ENCODE assay signal across 29 cellular contexts in genomic region chr3:97687734-97688133, GRCh38.
DNase-seq lines count a peak whose midpoint lies in the region; ATAC-seq, FAIRE-seq and TF ChIP-seq lines count a peak whose summit lies in the region.
"Had no signal": no experiment of that assay in that cellular context is flagged by ENCODE, and none has a peak within 500 bp of the region (broad histone marks: within the 10 kb centered on the region; RNA-seq: fewer than 3 reads in every experiment).

No MANE protein-coding gene starts in this region.

- DNase-seq in bronchial epithelial cell (ENCODE audit: low read depth) = peak; percentile 41
- DNase-seq in iPS-NIHi11 (ENCODE audit: low spot score) = peak; percentile 61
- DNase-seq in urothelium cell line (ENCODE audit: low spot score) = no peak
- DNase-seq in HuH-7 (ENCODE audit: low spot score) = no peak
- DNase-seq in caudate nucleus (lab: John Stamatoyannopoulos, UW) = no peak
- DNase-seq: activated CD4-positive, alpha-beta T cell treated with anti-CD3 and anti-CD28 coated beads for 1 hour; activated CD8-positive, alpha-beta memory T cell treated with anti-CD3 and anti-CD28 coated beads for 24 hours; activated effector memory CD4-positive, alpha-beta T cell treated with anti-CD3 and anti-CD28 coated beads, Interleukin-2, amount 50 U/mL, for 16 hours; activated naive CD8-positive, alpha-beta T cell treated with anti-CD3 and anti-CD28 coated beads, Interleukin-2, amount 10 ng/mL, durations not matched to agents 7 days and 5 days; activated T-cell treated with anti-CD3 and anti-CD28 coated beads, Interleukin-2, amount 50 U/mL, for 1 hour; GM23248; naive B cell; NCI-H1105; NCI-H2029; NCI-H2227 treated with DMSO at 0.1 percent for 48 hours; NCI-H748 treated with DMSO at 0.1 percent for 48 hours; nucleus accumbens; psoas muscle; SK-N-SH; stimulated activated CD4-positive, alpha-beta T cell treated with anti-CD3 and anti-CD28 coated beads, Interleukin-15, amount 100 ng/mL, for 24 hours; stimulated activated naive B cell treated with anti-CD40 and anti-IgM and Interleukin-4, amounts not matched to agents 10 μg/mL and 1 μg/mL and 100 μg/mL, for 72 hours; T-helper 17 cell had no signal

- no peaks in the 10 kb centered on the region for H3K27me3 ChIP-seq in bronchial epithelial cell (ENCODE audit: control insufficient read depth, insufficient read depth, low read length)
- H3K27me3 ChIP-seq: dorsolateral prefrontal cortex, suprapubic skin had no signal

- FAIRE-seq in bronchial epithelial cell (lab: Jason Lieb, UNC) = no peak
- peak; percentile 52 for FAIRE-seq in urothelium cell line (lab: Jason Lieb, UNC)
- FAIRE-seq: GM12878 had no signal

- H3K4me3 ChIP-seq in bronchial epithelial cell (ENCODE audit: low read depth, low read length) = no peak overlapping the region
- H3K4me3 ChIP-seq: dorsolateral prefrontal cortex, GM12878, GM23248, psoas muscle, suprapubic skin had no signal

- H3K27ac ChIP-seq in caudate nucleus (ENCODE audit: low read depth, low read length) = no peak overlapping the region
- H3K27ac ChIP-seq: C4-2B, dorsolateral prefrontal cortex, GM23248, psoas muscle, suprapubic skin had no signal

- ATAC-seq in GM21526 (IDR thresholded peaks at IDR 0.05; ENCODE audit: low FRiP score, unreplicated experiment) = no peak
- ATAC-seq: GM12878; left lobe of liver; psoas muscle; stimulated activated naive B cell treated with anti-CD40 and anti-IgM and Interleukin-4, amounts not matched to agents 10 μg/mL and 1 μg/mL and 100 μg/mL, for 72 hours; T-helper 17 cell had no signal

- TF ChIP-seq EP300 in Ishikawa (IDR thresholded peaks at IDR 0.05; ENCODE audit: borderline replicate concordance) = peak; percentile 70; the same call in 1 of the 2 replicates

- no peaks in the 10 kb centered on the region for H3K36me3 ChIP-seq in bronchial epithelial cell (ENCODE audit: control insufficient read depth, insufficient read depth, low read length)
- H3K36me3 ChIP-seq: suprapubic skin had no signal

- TF ChIP-seq CTCF in bronchial epithelial cell (IDR thresholded peaks at IDR 0.05; ENCODE audit: insufficient read depth, low read length, severe bottlenecking) = no peak

- TF ChIP-seq RAD21 in Ishikawa (IDR thresholded peaks at IDR 0.05; ENCODE audit: low read depth) = 0 out of 2 replicates have a peak, but pooled peaks have one; percentile 6

TF ChIP-seq in Ishikawa, 13 proteins besides CTCF, POLR2A, EP300 and RAD21:
- 0 out of 2 replicates have a peak, but pooled peaks have one; percentile 27 for TF ChIP-seq YY1 (IDR thresholded peaks at IDR 0.05; ENCODE audit: low read depth)
- peak; percentile 70 for TF ChIP-seq USF1 (IDR thresholded peaks at IDR 0.05)
- TF ChIP-seq MAX (IDR thresholded peaks at IDR 0.05) = peak; percentile 71
- peak; percentile 49 for TF ChIP-seq NFIC (IDR thresholded peaks at IDR 0.05)
- TF ChIP-seq CEBPB (IDR thresholded peaks at IDR 0.05) = no peak
- TF ChIP-seq EGR1 (IDR thresholded peaks at IDR 0.05) = no peak
- peak; percentile 36; the same call in 1 of the 2 replicates for TF ChIP-seq TCF12 (IDR thresholded peaks at IDR 0.05; ENCODE audit: low read depth)
- peak; percentile 92 for TF ChIP-seq TEAD4 (IDR thresholded peaks at IDR 0.05)

Comparison
In these comparisons a context has a peak if more than half of its experiments do, and no peak if none do; other contexts are left out.
1. DNase-seq: peak in bronchial epithelial cell (single experiment) and iPS-NIHi11 (single experiment); none in urothelium cell line (single experiment), HuH-7 (single experiment) and caudate nucleus (0 of 61).